In the genomic region with DNA sequence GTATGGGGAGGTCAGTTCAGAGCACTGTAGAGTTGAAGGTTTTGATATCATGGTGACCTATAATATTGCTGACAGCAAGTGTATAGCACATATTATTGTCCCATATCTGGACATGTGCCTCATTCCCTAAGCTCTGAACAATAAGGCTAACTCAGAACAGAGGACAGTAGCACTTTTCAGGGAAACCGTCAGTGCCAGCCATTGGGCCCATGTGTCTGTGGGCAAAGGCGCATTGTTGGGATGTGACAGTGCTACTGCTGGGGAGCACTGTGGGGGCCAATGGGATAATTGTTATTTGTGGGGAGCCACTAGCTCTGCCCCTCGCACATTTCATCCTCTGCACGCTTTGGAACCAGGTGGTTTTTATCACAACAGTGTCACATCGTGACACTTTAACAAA, we compare ENCODE assay signal across 17 cellular contexts.
DNase-seq lines count a peak whose midpoint lies in the region; ATAC-seq, FAIRE-seq and TF ChIP-seq lines count a peak whose summit lies in the region.
"Had no signal": no experiment of that assay in that cellular context is flagged by ENCODE, and none has a peak within 500 bp of the region (broad histone marks: within the 10 kb centered on the region; RNA-seq: fewer than 3 reads in every experiment).

No MANE protein-coding gene starts in this region.

- FAIRE-seq in urothelium cell line (lab: Jason Lieb, UNC), result no peak

- H3K27ac Mint-ChIP-seq in natural killer cell (peak overlapping the region; percentile 92 to 96), T-helper 17 cell (no peak overlapping the region)

- H3K36me3 Mint-ChIP-seq in natural killer cell (no peaks in the 10 kb centered on the region), T-helper 17 cell (ENCODE audit: low read depth) (no peaks in the 10 kb centered on the region)
- H3K36me3 Mint-ChIP-seq: CD4-positive, alpha-beta memory T cell had no signal

- H3K4me1 Mint-ChIP-seq in natural killer cell (peaks cover 46 to 52% of the 10 kb centered on the region in 2 donors), T-helper 17 cell (peaks cover 26% of the 10 kb centered on the region)

- no peaks in the 10 kb centered on the region for H3K9me3 Mint-ChIP-seq in natural killer cell
- H3K9me3 Mint-ChIP-seq: CD4-positive, alpha-beta memory T cell had no signal

- peak in 1 of 3 donors; percentile 23 for ATAC-seq in natural killer cell
- no peak for ATAC-seq in psoas muscle
- no peak for ATAC-seq in T-helper 17 cell

- no peaks in the 10 kb centered on the region for H3K36me3 ChIP-seq in psoas muscle (ENCODE audit: insufficient read depth in 1 of 2, low read depth in 1 of 2)
- H3K36me3 ChIP-seq: BE2C had no signal

- H3K9me3 ChIP-seq in psoas muscle, result no peaks in the 10 kb centered on the region
- no peaks in the 10 kb centered on the region for H3K9me3 ChIP-seq in T-helper 17 cell (ENCODE audit: control insufficient read depth, low read length, poor library complexity, severe bottlenecking)
- H3K9me3 ChIP-seq: BE2C had no signal

- no peaks in the 10 kb centered on the region for H3K27me3 ChIP-seq in psoas muscle (ENCODE audit: insufficient read depth in 3 of 3, low read length in 2 of 3)
- H3K27me3 ChIP-seq: BE2C had no signal

- H3K4me1 ChIP-seq in psoas muscle, result no peaks in the 10 kb centered on the region

- DNase-seq in head of caudate nucleus (peak; percentile 40 to 89 (median 74)), natural killer cell (no peak), substantia nigra (lab: John Stamatoyannopoulos, UW) (peak in 47 of 49 donors; percentile 14 to 91 (median 63)), psoas muscle (no peak), NCI-H345 (lab: John Stamatoyannopoulos, UW) (no peak), T-helper 17 cell (no peak), urothelium cell line (ENCODE audit: low spot score) (no peak)
- DNase-seq: BE2C; CD4-positive, alpha-beta memory T cell; H7; NCI-H1048; NCI-H146; NCI-H2081; NCI-H2227 treated with DMSO at 0.1 percent for 48 hours; NCI-H526; SHP77 had no signal

- TF ChIP-seq CTCF in natural killer cell (IDR thresholded peaks at IDR 0.05) (no peak), psoas muscle (IDR thresholded peaks at IDR 0.05) (no peak)

- no peak overlapping the region for H3K4me3 ChIP-seq in psoas muscle

- peak overlapping the region; percentile 73 for H3K4me3 Mint-ChIP-seq in natural killer cell
- no peak overlapping the region for H3K4me3 Mint-ChIP-seq in T-helper 17 cell
- H3K4me3 Mint-ChIP-seq: CD4-positive, alpha-beta memory T cell had no signal

- H3K27me3 Mint-ChIP-seq in natural killer cell (ENCODE audit: low read depth in 2 of 2) (no peaks in the 10 kb centered on the region), T-helper 17 cell (no peaks in the 10 kb centered on the region)
- H3K27me3 Mint-ChIP-seq: CD4-positive, alpha-beta memory T cell had no signal

- H3K27ac ChIP-seq in angular gyrus (ENCODE audit: low read depth, low read length) (peak overlapping the region; percentile 53), substantia nigra (ENCODE audit: low read depth, low read length, poor library complexity, severe bottlenecking) (peak overlapping the region; percentile 91), psoas muscle (no peak overlapping the region)

- intact Hi-C loops in head of caudate nucleus (cut with DNase I) (no loop called here), natural killer cell (cut with micrococcal nuclease) (no loop called here), psoas muscle (cut with DNase I) (no loop called here)

- WGBS in psoas muscle, 3 donors, result 91 to 93% (median 92%) methylated on average over 5 of the region's 5 CpGs

Comparison
In these comparisons a context has a peak if more than half of its experiments do, and no peak if none do; other contexts are left out.
1. DNase-seq: peak in head of caudate nucleus (42 of 42) and substantia nigra (47 of 49); none in natural killer cell (single experiment), psoas muscle (0 of 2), NCI-H345 (single experiment), T-helper 17 cell (0 of 3) and urothelium cell line (single experiment).